Comparison of ENCODE assay signal across 27 cellular contexts in genomic region chr7:1260236-1260635, GRCh38. TPM values are rescaled to one million over a fixed set of nuclear protein-coding genes. Genes with fewer than 3 reads are reported as not detected.
"Had no signal": no experiment of that assay in that cellular context is flagged by ENCODE, and none has a peak within 500 bp of the region (broad histone marks: within the 10 kb centered on the region; RNA-seq: fewer than 3 reads in every experiment).

No MANE protein-coding gene starts in this region.

- H3K27me3 ChIP-seq: ovary had no signal

- H3K4me2 ChIP-seq: hepatocyte, neural progenitor cell had no signal

- H3K36me3 Mint-ChIP-seq: activated naive CD4-positive, alpha-beta T cell treated with anti-CD3 and anti-CD28 coated beads, Interleukin-2, amount 50 U/mL, for 24 hours; brain; mesothelial cell of epicardium; neural progenitor cell had no signal

- H3K27ac Mint-ChIP-seq: activated CD4-positive, alpha-beta memory T cell treated with anti-CD3 and anti-CD28 coated beads, Interleukin-2, amount 10 ng/mL, durations not matched to agents 7 days and 5 days; activated CD4-positive, alpha-beta T cell treated with anti-CD3 and anti-CD28 coated beads, Interleukin-2, amount 10 ng/mL, durations not matched to agents 24 days and 14 days; activated naive CD4-positive, alpha-beta T cell treated with anti-CD3 and anti-CD28 coated beads, Interleukin-2, amount 50 U/mL, for 24 hours; mesothelial cell of epicardium; naive thymus-derived CD8-positive, alpha-beta T cell; stimulated activated naive CD8-positive, alpha-beta T cell treated with anti-CD3 and anti-CD28 coated beads, Interleukin-15, Interleukin-2, amounts not matched to agents 100 ng/mL and 50 ng/mL, for 24 hours had no signal

- H3K27ac ChIP-seq: hepatocyte, neural progenitor cell, ovary, tibial artery had no signal

- H3K4me1 ChIP-seq: tibial artery had no signal

- H3K36me3 ChIP-seq: neural progenitor cell, ovary, tibial artery had no signal

- H3K4me1 Mint-ChIP-seq: activated CD4-positive, alpha-beta memory T cell treated with anti-CD3 and anti-CD28 coated beads, Interleukin-2, amount 10 ng/mL, durations not matched to agents 7 days and 5 days; activated CD4-positive, alpha-beta T cell treated with anti-CD3 and anti-CD28 coated beads, Interleukin-2, amount 10 ng/mL, durations not matched to agents 24 days and 14 days; activated naive CD4-positive, alpha-beta T cell treated with anti-CD3 and anti-CD28 coated beads, Interleukin-2, amount 50 U/mL, for 24 hours had no signal

- DNase-seq: activated CD4-positive, alpha-beta memory T cell treated with anti-CD3 and anti-CD28 coated beads, Interleukin-2, amount 10 ng/mL, durations not matched to agents 7 days and 5 days; activated CD4-positive, alpha-beta T cell treated with anti-CD3 and anti-CD28 coated beads, Interleukin-2, amount 10 ng/mL, durations not matched to agents 24 days and 14 days; activated effector memory CD4-positive, alpha-beta T cell treated with anti-CD3 and anti-CD28 coated beads, Interleukin-2, amount 50 U/mL, for 16 hours; anterior cingulate cortex; dermis blood vessel endothelial cell; effector CD8-positive, alpha-beta T cell; foreskin melanocyte; naive thymus-derived CD8-positive, alpha-beta T cell; ovary; stimulated activated CD4-positive, alpha-beta T cell treated with anti-CD3 and anti-CD28 coated beads, Interleukin-12 subunit alpha, Interleukin-12 subunit beta, amount 100 ng/mL, for 4 hours; stimulated activated CD4-positive, alpha-beta T cell treated with anti-CD3 and anti-CD28 coated beads, Interleukin-4, amount 100 ng/mL, for 4 hours; SW 1271; tibial artery had no signal

- H3K4me3 Mint-ChIP-seq: activated CD4-positive, alpha-beta memory T cell treated with anti-CD3 and anti-CD28 coated beads, Interleukin-2, amount 10 ng/mL, durations not matched to agents 7 days and 5 days; activated CD4-positive, alpha-beta T cell treated with anti-CD3 and anti-CD28 coated beads, Interleukin-2, amount 10 ng/mL, durations not matched to agents 24 days and 14 days; activated naive CD4-positive, alpha-beta T cell treated with anti-CD3 and anti-CD28 coated beads, Interleukin-2, amount 50 U/mL, for 24 hours; brain; mesothelial cell of epicardium; naive thymus-derived CD8-positive, alpha-beta T cell; neural progenitor cell; stimulated activated naive CD8-positive, alpha-beta T cell treated with anti-CD3 and anti-CD28 coated beads, Interleukin-15, Interleukin-2, amounts not matched to agents 100 ng/mL and 50 ng/mL, for 24 hours had no signal

- H2AFZ ChIP-seq: hepatocyte, neural progenitor cell had no signal

- H3K9ac ChIP-seq: neural progenitor cell had no signal

- H3K9me3 ChIP-seq: ovary, tibial artery had no signal

- H3K4me3 ChIP-seq: hepatocyte, lung, neural progenitor cell, ovary, tibial artery had no signal

- ATAC-seq: activated CD4-positive, CD25-positive, alpha-beta regulatory T cell treated with anti-CD3 and anti-CD28 coated beads, Interleukin-2, amount 50 U/mL, for 24 hours; esophagus mucosa; naive thymus-derived CD8-positive, alpha-beta T cell; right cardiac atrium had no signal

- H3K79me2 ChIP-seq: hepatocyte had no signal

RNA-seq across cellular contexts. Expression of gene UNCX, which starts 27.6 kb away (rescaled TPM):
- total RNA-seq: activated CD4-positive, alpha-beta memory T cell treated with anti-CD3 and anti-CD28 coated beads, Interleukin-2, amount 10 ng/mL, durations not matched to agents 7 days and 5 days; activated CD4-positive, alpha-beta T cell treated with anti-CD3 and anti-CD28 coated beads, Interleukin-2, amount 10 ng/mL, durations not matched to agents 24 days and 14 days; cardiac septum; dermis blood vessel endothelial cell; esophagus mucosa; hepatocyte; lung; mesothelial cell of epicardium; naive thymus-derived CD8-positive, alpha-beta T cell; ovary; pulmonary artery endothelial cell; right cardiac atrium; T-helper 2 cell treated with Interferon-gamma antibody and Interleukin-4, amounts not matched to agents 100 ng/mL and 5 ng/mL, for 36 hours; ureter had no signal
- polyA plus RNA-seq: hepatocyte; lung; naive thymus-derived CD8-positive, alpha-beta T cell; ovary; right cardiac atrium had no signal
